8 cellular contexts compared by ENCODE assay signal in the genomic region with DNA sequence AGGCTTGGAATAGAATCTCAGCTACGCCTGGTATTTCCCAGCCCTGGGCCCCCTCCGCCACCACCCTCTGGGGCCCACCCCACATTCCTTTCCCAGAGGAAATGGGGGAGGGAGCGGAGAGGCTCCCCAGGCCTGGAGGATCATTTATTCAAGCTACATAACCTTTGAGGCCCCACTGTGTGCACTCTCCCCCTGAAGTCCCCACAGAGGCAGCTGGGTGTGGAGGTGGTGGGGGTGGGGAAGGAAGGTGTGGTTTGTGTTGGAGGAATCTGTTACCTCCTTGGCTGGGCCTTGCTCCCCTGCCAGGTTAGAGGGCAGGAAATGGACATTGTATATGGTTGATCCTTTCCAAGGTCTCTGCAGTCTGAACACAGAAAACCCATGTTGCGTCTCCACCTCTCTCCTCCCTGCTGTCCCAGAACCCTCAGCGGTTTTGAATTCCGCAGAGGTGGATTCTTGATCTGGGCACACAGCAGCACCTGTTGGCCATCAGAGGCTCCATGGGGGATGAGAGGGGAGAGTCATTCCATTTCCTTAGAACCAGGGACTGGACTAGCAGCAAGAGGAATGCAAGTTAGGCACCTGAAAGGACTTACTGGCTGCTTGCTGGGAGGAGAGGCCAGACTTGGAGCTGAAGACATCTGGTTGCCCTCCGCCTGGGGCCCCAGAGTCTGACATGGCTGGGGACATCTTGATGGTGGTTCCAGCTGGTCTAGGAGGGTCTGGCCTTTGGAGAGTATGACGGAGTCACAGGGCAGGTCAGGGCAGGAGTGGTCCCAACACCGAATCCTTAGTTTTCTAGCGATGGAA. TPM values are rescaled to one million over a fixed set of nuclear protein-coding genes. Genes with fewer than 3 reads are reported as not detected.
DNase-seq lines count a peak whose midpoint lies in the region; ATAC-seq, FAIRE-seq and TF ChIP-seq lines count a peak whose summit lies in the region.

No MANE protein-coding gene starts in this region.

- H3F3A ChIP-seq in PC-3 (ENCODE audit: low read length, unreplicated experiment), result no peaks in the 10 kb centered on the region

- peak overlapping the region; percentile 91 for H3K56ac ChIP-seq in mesendoderm (ENCODE audit: low read length)

- peak overlapping the region; percentile 66 for H3K18ac ChIP-seq in mesendoderm (ENCODE audit: low read length)

- peak in 1 of 2 experiments; percentile 32; a peak in 3 of 6 replicates for ATAC-seq in A549
- peak; percentile 17 for ATAC-seq in PC-3
- no peak for ATAC-seq in GM21723 (IDR thresholded peaks at IDR 0.05; ENCODE audit: unreplicated experiment)
- no peak for ATAC-seq in HG03025 (IDR thresholded peaks at IDR 0.05; ENCODE audit: low FRiP score, unreplicated experiment)

- TSS peak; percentile 51 for BruUV-seq in PC-3 (replicated peaks; lab: Mats Ljungman, UMichigan)

- DNase-seq in A549 (ENCODE audit: low read depth in 1 of 2, low spot score in 1 of 2) (peak in 1 of 2 experiments; percentile 76), PC-3 (no peak), epithelial cell of prostate (ENCODE audit: low read depth, low spot score) (no peak), mesendoderm (peak; percentile 98), NCI-H774 (lab: John Stamatoyannopoulos, UW) (no peak), hippocampal formation (lab: John Stamatoyannopoulos, UW) (no peak)

- H3K36me3 ChIP-seq in PC-3 (ENCODE audit: low read depth, low read length) (no peaks in the 10 kb centered on the region), mesendoderm (ENCODE audit: control insufficient read depth, insufficient read depth, low read length) (no peaks in the 10 kb centered on the region)

- H3K9ac ChIP-seq in PC-3 (ENCODE audit: low read length) (no peak overlapping the region), mesendoderm (ENCODE audit: low read length) (peak overlapping the region; percentile 64)

- no peaks in the 10 kb centered on the region for H3K9me2 ChIP-seq in PC-3 (replicated peaks; ENCODE audit: low read length)

- no peak overlapping the region for H3K4me3 ChIP-seq in A549
- no peak overlapping the region for H3K4me3 ChIP-seq in PC-3 (ENCODE audit: low read length)
- H3K4me3 ChIP-seq in mesendoderm (ENCODE audit: low read length), result peak overlapping the region; percentile 20

- no peak for TF ChIP-seq RAD21 in A549 (conservative IDR thresholded peaks at IDR 0.05 in 1 of 2, IDR thresholded peaks at IDR 0.05 in 1 of 2)

- H4K8ac ChIP-seq in mesendoderm (ENCODE audit: low read depth, low read length), result no peak overlapping the region

- H2AFZ ChIP-seq in PC-3 (ENCODE audit: low read length), result no peak overlapping the region

- peaks cover 81% of the 10 kb centered on the region for H3K4me1 ChIP-seq in A549
- H3K4me1 ChIP-seq in PC-3 (ENCODE audit: insufficient read depth, low read length), result peaks cover 14% of the 10 kb centered on the region
- peaks cover 32% of the 10 kb centered on the region for H3K4me1 ChIP-seq in mesendoderm (ENCODE audit: control insufficient read depth, low read depth, low read length)

- peak overlapping the region; percentile 8 for H2BK15ac ChIP-seq in mesendoderm (replicated peaks; ENCODE audit: low read depth)

- peak overlapping the region; percentile 48 for H3K23ac ChIP-seq in mesendoderm (ENCODE audit: low read length)

- FAIRE-seq in A549 (lab: Jason Lieb, UNC), result no peak

- H3K4ac ChIP-seq in mesendoderm (ENCODE audit: low read depth, low read length), result peak overlapping the region; percentile 89

- H3K4me2 ChIP-seq in A549 (peak overlapping the region; percentile 83), PC-3 (ENCODE audit: low read length) (no peak overlapping the region), mesendoderm (ENCODE audit: low read length) (peak overlapping the region; percentile 65)

- TF ChIP-seq EP300 in A549 (IDR thresholded peaks at IDR 0.05), result no peak

- H3K79me1 ChIP-seq in mesendoderm (ENCODE audit: low read length), result peaks cover 9% of the 10 kb centered on the region

- H2BK5ac ChIP-seq in mesendoderm (ENCODE audit: low read length), result peak overlapping the region; percentile 98

- CTCF ChIA-PET in A549 (lab: Yijun Ruan, JAX), result interaction anchor here (0.7 to 4.3 kb wide), 12 partner anchors 9 to 216 kb away, joined by 3 to 23 read pairs (median 4); no protein-coding TSS in a partner anchor
- CTCF ChIA-PET in PC-3 (lab: Charles Lee), result no interaction called here

- no peak for TF ChIP-seq POLR2A in A549 (IDR thresholded peaks at IDR 0.05; ENCODE audit: low read length)

- peak overlapping the region; percentile 47 for H2AK5ac ChIP-seq in mesendoderm (ENCODE audit: low read length)

- H3K27me3 ChIP-seq in PC-3 (ENCODE audit: low read length), result no peaks in the 10 kb centered on the region
- no peaks in the 10 kb centered on the region for H3K27me3 ChIP-seq in mesendoderm (ENCODE audit: insufficient read depth, low read length, poor library complexity)

- H3K27ac ChIP-seq in A549, result peak overlapping the region; percentile 67 to 96
- H3K27ac ChIP-seq in PC-3 (ENCODE audit: low read length), result no peak overlapping the region; the same call in 1 of the 2 replicates
- H3K27ac ChIP-seq in epithelial cell of prostate, result peak overlapping the region; percentile 73
- H3K27ac ChIP-seq in mesendoderm (ENCODE audit: low read depth, low read length), result peak overlapping the region; percentile 97

- H3K79me2 ChIP-seq in PC-3 (ENCODE audit: low read length) (no peaks in the 10 kb centered on the region), mesendoderm (ENCODE audit: control insufficient read depth, insufficient read depth, low read length) (peaks cover 11% of the 10 kb centered on the region)

- 71% methylated on average over 10 of the region's 10 CpGs for WGBS in A549 (ENCODE audit: missing lambda C conversion rate)
- no CpG with 5 or more reads among the region's 10 CpGs for WGBS in mesendoderm (ENCODE audit: extremely low coverage, insufficient coverage, low lambda C conversion rate)

- intact Hi-C loops in PC-3 (cut with micrococcal nuclease), result no loop called here

- TF ChIP-seq CTCF in A549 (IDR thresholded peaks at IDR 0.05) (no peak), PC-3 (conservative IDR thresholded peaks at IDR 0.05; ENCODE audit: low read depth, low read length) (no peak)

- no peak overlapping the region for H4K5ac ChIP-seq in mesendoderm (ENCODE audit: low read length)

- POLR2A ChIA-PET in A549 (lab: Yijun Ruan, JAX) (no interaction called here), PC-3 (lab: Charles Lee; ENCODE audit: unreplicated experiment) (interaction anchor here (0.5 kb wide), 1 partner anchor 191 kb away, joined by 5 read pairs; no protein-coding TSS in a partner anchor)

- H2BK120ac ChIP-seq in mesendoderm (ENCODE audit: low read depth, low read length), result peak overlapping the region; percentile 66

- H4K20me1 ChIP-seq in PC-3 (ENCODE audit: low read length), result no peaks in the 10 kb centered on the region

- H3K9me3 ChIP-seq in A549, result no peaks in the 10 kb centered on the region
- H3K9me3 ChIP-seq in PC-3 (ENCODE audit: low read length), result no peaks in the 10 kb centered on the region

TF ChIP-seq in A549, 52 proteins besides CTCF, POLR2A, EP300 and RAD21 (continues in another document):
- TF ChIP-seq, protein P1, sequence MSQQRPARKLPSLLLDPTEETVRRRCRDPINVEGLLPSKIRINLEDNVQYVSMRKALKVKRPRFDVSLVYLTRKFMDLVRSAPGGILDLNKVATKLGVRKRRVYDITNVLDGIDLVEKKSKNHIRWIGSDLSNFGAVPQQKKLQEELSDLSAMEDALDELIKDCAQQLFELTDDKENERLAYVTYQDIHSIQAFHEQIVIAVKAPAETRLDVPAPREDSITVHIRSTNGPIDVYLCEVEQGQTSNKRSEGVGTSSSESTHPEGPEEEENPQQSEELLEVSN (IDR thresholded peaks at IDR 0.05; ENCODE audit: borderline replicate concordance, low read depth), result no peak
- TF ChIP-seq HDAC2 (IDR thresholded peaks at IDR 0.05), result no peak
- TF ChIP-seq KDM1A (IDR thresholded peaks at IDR 0.05; ENCODE audit: low read depth), result no peak
- no peak for TF ChIP-seq RCOR1 (IDR thresholded peaks at IDR 0.05; ENCODE audit: low read depth, low read length)
- TF ChIP-seq JUN (IDR thresholded peaks at IDR 0.05), result peak in 1 of 2 experiments; percentile 54; a peak in 2 of 5 replicates
- TF ChIP-seq, protein P2, sequence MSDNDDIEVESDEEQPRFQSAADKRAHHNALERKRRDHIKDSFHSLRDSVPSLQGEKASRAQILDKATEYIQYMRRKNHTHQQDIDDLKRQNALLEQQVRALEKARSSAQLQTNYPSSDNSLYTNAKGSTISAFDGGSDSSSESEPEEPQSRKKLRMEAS (IDR thresholded peaks at IDR 0.05), result peak; percentile 23; the same call in 1 of the 2 replicates
- TF ChIP-seq, protein P3, sequence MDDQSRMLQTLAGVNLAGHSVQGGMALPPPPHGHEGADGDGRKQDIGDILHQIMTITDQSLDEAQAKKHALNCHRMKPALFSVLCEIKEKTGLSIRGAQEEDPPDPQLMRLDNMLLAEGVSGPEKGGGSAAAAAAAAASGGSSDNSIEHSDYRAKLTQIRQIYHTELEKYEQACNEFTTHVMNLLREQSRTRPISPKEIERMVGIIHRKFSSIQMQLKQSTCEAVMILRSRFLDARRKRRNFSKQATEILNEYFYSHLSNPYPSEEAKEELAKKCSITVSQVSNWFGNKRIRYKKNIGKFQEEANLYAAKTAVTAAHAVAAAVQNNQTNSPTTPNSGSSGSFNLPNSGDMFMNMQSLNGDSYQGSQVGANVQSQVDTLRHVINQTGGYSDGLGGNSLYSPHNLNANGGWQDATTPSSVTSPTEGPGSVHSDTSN (IDR thresholded peaks at IDR 0.05), result no peak
- TF ChIP-seq HOXB5 (CRISPR knock-in tag; IDR thresholded peaks at IDR 0.05), result 0 out of 2 replicates have a peak, but pooled peaks have one; percentile 12
- TF ChIP-seq GATA3 (IDR thresholded peaks at IDR 0.05; ENCODE audit: borderline replicate concordance), result peak; percentile 40; the same call in 1 of the 2 replicates
- no peak for TF ChIP-seq MAFK (IDR thresholded peaks at IDR 0.05; ENCODE audit: partially characterized antibody)
- TF ChIP-seq, protein P4, sequence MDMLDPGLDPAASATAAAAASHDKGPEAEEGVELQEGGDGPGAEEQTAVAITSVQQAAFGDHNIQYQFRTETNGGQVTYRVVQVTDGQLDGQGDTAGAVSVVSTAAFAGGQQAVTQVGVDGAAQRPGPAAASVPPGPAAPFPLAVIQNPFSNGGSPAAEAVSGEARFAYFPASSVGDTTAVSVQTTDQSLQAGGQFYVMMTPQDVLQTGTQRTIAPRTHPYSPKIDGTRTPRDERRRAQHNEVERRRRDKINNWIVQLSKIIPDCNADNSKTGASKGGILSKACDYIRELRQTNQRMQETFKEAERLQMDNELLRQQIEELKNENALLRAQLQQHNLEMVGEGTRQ (IDR thresholded peaks at IDR 0.05), result no peak

RNA-seq across cellular contexts. Expression of a gene that starts 23.0 kb away (rescaled TPM):
- polyA plus RNA-seq in A549 (2011; rRNA removed) (4.8 and 5.5 TPM in 2 replicates), A549 (2017; fragmentation: RNase III; extraction: RNeasy Plus Mini Kit Qiagen cat#74134 plus additional on column Dnase treatment) (32.5 to 46.0 TPM (median 32.6 TPM) in 3 replicates)
- polyA plus RNA-seq in A549 (2012; cell fraction: cytosol; rRNA removed), result 7.7 and 9.3 TPM in 2 replicates
- polyA plus RNA-seq in A549 (2012; cell fraction: nucleus; rRNA removed), result 13.6 and 17.6 TPM in 2 replicates
- 7.1 and 11.2 TPM in 2 replicates for polyA minus RNA-seq in A549 (2011; rRNA and poly(A)+ RNA removed)
- 9.0 and 10.6 TPM in 2 replicates for total RNA-seq in PC-3 (2014; rRNA removed)
- 32.5 TPM for polyA plus RNA-seq in mesendoderm (2013, experiment 1 of 2)
- 31.7 TPM for polyA plus RNA-seq in mesendoderm (2013, experiment 2 of 2)
